8 cellular contexts compared by ENCODE assay signal in genomic region chr17:40596261-40596919, GRCh38. TPM values are rescaled to one million over a fixed set of nuclear protein-coding genes. Genes with fewer than 3 reads are reported as not detected.
A peak's percentile ranks its signal among the peaks of the same experiment; 100 is the strongest.
DNase-seq lines count a peak whose midpoint lies in the region; ATAC-seq and TF ChIP-seq lines count a peak whose summit lies in the region.

No MANE protein-coding gene starts in this region.

- H3K9ac ChIP-seq in SU-DHL-6 (ENCODE audit: low read length) = no peak overlapping the region

- peaks cover 3% of the 10 kb centered on the region for H3K36me3 Mint-ChIP-seq in IgD-negative memory B cell

- no peaks in the 10 kb centered on the region for H3F3A ChIP-seq in SU-DHL-6 (ENCODE audit: insufficient read depth)

- ATAC-seq in GM21515 (IDR thresholded peaks at IDR 0.05; ENCODE audit: unreplicated experiment) = no peak
- no peak for ATAC-seq in HG02763 (IDR thresholded peaks at IDR 0.05; ENCODE audit: unreplicated experiment)
- no peak for ATAC-seq in HG03342 (IDR thresholded peaks at IDR 0.05; ENCODE audit: unreplicated experiment)

- H2AFZ ChIP-seq in SU-DHL-6 (ENCODE audit: low read depth, low read length, severe bottlenecking) = peak overlapping the region; percentile 36

- H3K27me3 ChIP-seq in SU-DHL-6 (ENCODE audit: low read length) = no peaks in the 10 kb centered on the region

- H4K20me1 ChIP-seq in SU-DHL-6 (ENCODE audit: low read depth, low read length) = no peaks in the 10 kb centered on the region

- no peaks in the 10 kb centered on the region for H3K9me2 ChIP-seq in SU-DHL-6 (replicated peaks; ENCODE audit: insufficient read depth, low read length)

- H3K79me2 ChIP-seq in SU-DHL-6 (ENCODE audit: insufficient read depth, low read length) = no peaks in the 10 kb centered on the region

- H3K4me3 ChIP-seq in SU-DHL-6 (ENCODE audit: insufficient read depth, low read length, poor library complexity, severe bottlenecking) = no peak overlapping the region

- DNase-seq in DMS153 (lab: John Stamatoyannopoulos, UW) = peak; percentile 59
- DNase-seq in kidney glomerular epithelial cell (lab: John Stamatoyannopoulos, UW) = peak; percentile 40
- DNase-seq in hippocampal formation (lab: John Stamatoyannopoulos, UW) = no peak

- H3K27ac Mint-ChIP-seq in IgD-negative memory B cell = peak overlapping the region; percentile 86 to 93 (median 93)

- H3K4me2 ChIP-seq in SU-DHL-6 (ENCODE audit: low read depth, low read length, poor library complexity, severe bottlenecking) = peak overlapping the region; percentile 17

- TF ChIP-seq CTCF in SU-DHL-6 (IDR thresholded peaks at IDR 0.05; ENCODE audit: insufficient read depth, low read length, poor library complexity, severe bottlenecking) = no peak

- no peaks in the 10 kb centered on the region for H3K27me3 Mint-ChIP-seq in IgD-negative memory B cell

- peak overlapping the region; percentile 34; the same call in 1 of the 2 replicates for H3K27ac ChIP-seq in SU-DHL-6 (ENCODE audit: low read depth, low read length)

- H3K4me1 Mint-ChIP-seq in IgD-negative memory B cell = peaks cover 36 to 52% (median 37%) of the 10 kb centered on the region in 3 donors

- H3K36me3 ChIP-seq in SU-DHL-6 (ENCODE audit: low read length) = no peaks in the 10 kb centered on the region

- H3K9me3 ChIP-seq in SU-DHL-6 (ENCODE audit: insufficient read depth, low read length) = peaks cover 6% of the 10 kb centered on the region; the same call in 1 of the 2 replicates

- H3K4me3 Mint-ChIP-seq in IgD-negative memory B cell = peak overlapping the region in 3 of 4 donors; percentile 50 to 79 (median 62)

- H3K9me3 Mint-ChIP-seq in IgD-negative memory B cell = no peaks in the 10 kb centered on the region

RNA-seq across cellular contexts. Expression of gene CCR7, which starts 31.1 kb away (rescaled TPM):
- polyA plus RNA-seq in IgD-negative memory B cell = 257 TPM

RNA-seq across cellular contexts. Expression of gene SMARCE1, which starts 51.2 kb away (rescaled TPM):
- polyA plus RNA-seq in IgD-negative memory B cell = 221 TPM

Comparison
In these comparisons a context has a peak if more than half of its experiments do, and no peak if none do; other contexts are left out.
1. DNase-seq: peak in DMS153 (single experiment) and kidney glomerular epithelial cell (single experiment); none in hippocampal formation (0 of 2).